Comparison of ENCODE assay signal across 8 cellular contexts in the genomic region with DNA sequence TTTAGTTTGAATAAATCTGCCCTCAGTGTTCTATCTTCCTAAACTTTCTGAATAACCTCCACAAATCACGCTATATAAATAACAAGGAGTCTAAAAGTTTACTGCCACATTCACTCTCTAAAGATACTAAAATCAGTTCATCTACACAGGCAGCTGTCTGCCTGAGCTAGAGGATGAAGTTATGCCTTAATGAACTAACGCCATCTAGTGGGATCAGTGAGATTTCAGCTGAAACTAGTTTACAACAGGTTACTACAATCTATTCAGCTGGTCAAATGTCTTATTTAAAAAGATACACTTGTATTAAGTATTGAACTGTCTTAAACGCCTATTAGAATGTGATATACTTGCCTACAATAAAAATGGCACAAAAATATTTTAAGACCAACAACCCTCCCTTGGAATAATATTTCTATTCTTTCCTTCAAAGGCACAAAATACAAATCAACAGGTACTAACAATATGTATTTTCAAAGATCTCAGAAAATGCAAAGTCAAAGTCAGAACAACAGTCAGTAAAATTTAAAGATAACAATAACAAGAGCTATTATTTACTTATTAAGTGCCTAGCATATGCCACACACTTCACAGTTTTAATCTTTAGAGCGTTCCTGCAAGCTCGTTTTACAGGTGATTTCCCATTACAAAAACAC.
DNase-seq lines count a peak whose midpoint lies in the region; ATAC-seq and TF ChIP-seq lines count a peak whose summit lies in the region.

No MANE protein-coding gene starts in this region.

- no peaks in the 10 kb centered on the region for H3K9me2 ChIP-seq in GM23248 (ENCODE audit: insufficient read depth)

- in situ Hi-C loops in GM23248 (cut with MboI), result no loop called here

- no peaks in the 10 kb centered on the region for H3K36me3 ChIP-seq in GM23248 (ENCODE audit: low read depth)
- no peaks in the 10 kb centered on the region for H3K36me3 ChIP-seq in neural progenitor cell

- no peak for ATAC-seq in HG03095 (IDR thresholded peaks at IDR 0.05; ENCODE audit: unreplicated experiment)
- no peak for ATAC-seq in HG03571 (IDR thresholded peaks at IDR 0.05; ENCODE audit: unreplicated experiment)

- H3K27me3 Mint-ChIP-seq in neural progenitor cell (ENCODE audit: insufficient read depth, low read depth), result no peaks in the 10 kb centered on the region

- H3F3A ChIP-seq in GM23248 (ENCODE audit: insufficient read depth) (peaks cover 37% of the 10 kb centered on the region), neural progenitor cell (ENCODE audit: low read depth) (peaks cover 20% of the 10 kb centered on the region)

- H3K79me2 ChIP-seq in GM23248 (ENCODE audit: insufficient read depth) (peaks cover 55% of the 10 kb centered on the region), neural progenitor cell (ENCODE audit: low read depth) (peaks cover 33% of the 10 kb centered on the region)

- H3K27ac ChIP-seq in GM23248, result no peak overlapping the region
- H3K27ac ChIP-seq in neural progenitor cell, result no peak overlapping the region

- H3K4me3 ChIP-seq in GM23248, result no peak overlapping the region
- H3K4me3 ChIP-seq in fibroblast of the aortic adventitia (ENCODE audit: low read depth, low read length), result no peak overlapping the region
- no peak overlapping the region for H3K4me3 ChIP-seq in neural progenitor cell

- no peaks in the 10 kb centered on the region for H3K36me3 Mint-ChIP-seq in neural progenitor cell

- H3K27me3 ChIP-seq in GM23248 (replicated peaks; ENCODE audit: insufficient read depth) (no peaks in the 10 kb centered on the region), neural progenitor cell (no peaks in the 10 kb centered on the region)

- 34% methylated on average over 5 of the region's 5 CpGs for WGBS in GM23248 (ENCODE audit: low coverage in 1 of 2, low lambda C conversion rate in 2 of 2, missing lambda C conversion rate in 2 of 2), 2 experiments

- peak; percentile 77 for TF ChIP-seq CTCF in fibroblast of the aortic adventitia (IDR thresholded peaks at IDR 0.05; ENCODE audit: insufficient read depth, low read length)
- peak; percentile 93 for TF ChIP-seq CTCF in neural progenitor cell (IDR thresholded peaks at IDR 0.05)

- H3K27ac Mint-ChIP-seq in neural progenitor cell, result no peak overlapping the region

- H3K9me3 ChIP-seq in GM23248 (ENCODE audit: low read depth) (no peaks in the 10 kb centered on the region), neural progenitor cell (ENCODE audit: low read depth) (no peaks in the 10 kb centered on the region)

- H4K20me1 ChIP-seq in GM23248 (ENCODE audit: insufficient read depth) (peaks cover 13% of the 10 kb centered on the region), neural progenitor cell (ENCODE audit: low read depth) (peaks cover 58% of the 10 kb centered on the region)

- peaks cover 42% of the 10 kb centered on the region for H3K4me1 ChIP-seq in GM23248 (ENCODE audit: insufficient read depth)
- peaks cover 10% of the 10 kb centered on the region for H3K4me1 ChIP-seq in neural progenitor cell

- peak; percentile 57 for DNase-seq in D341Med (ENCODE audit: low spot score)
- DNase-seq in GM23248, result peak; percentile 82
- DNase-seq in NCI-H2029 treated with DMSO at 0.1 percent for 48 hours (lab: John Stamatoyannopoulos, UW), result peak; percentile 74
- DNase-seq in T1000 (lab: John Stamatoyannopoulos, UW), result peak; percentile 1
- peak; percentile 85 for DNase-seq in fibroblast of the aortic adventitia (ENCODE audit: low read depth)
- DNase-seq in neural progenitor cell (ENCODE audit: low spot score), result peak; percentile 81

- no peak overlapping the region for H3K9ac ChIP-seq in GM23248
- H3K9ac ChIP-seq in neural progenitor cell, result no peak overlapping the region

- no peak overlapping the region for H2AFZ ChIP-seq in GM23248
- H2AFZ ChIP-seq in neural progenitor cell (replicated peaks), result no peak overlapping the region

- H3K9me3 Mint-ChIP-seq in neural progenitor cell, result no peaks in the 10 kb centered on the region

- H3K4me1 Mint-ChIP-seq in neural progenitor cell, result peaks cover 14% of the 10 kb centered on the region

- no peak overlapping the region for H3K4me3 Mint-ChIP-seq in neural progenitor cell

- H3K4me2 ChIP-seq in GM23248 (ENCODE audit: unreplicated experiment) (no peak overlapping the region), neural progenitor cell (no peak overlapping the region)

Comparison
In these comparisons a context has a peak if more than half of its experiments do, and no peak if none do; other contexts are left out.
1. DNase-seq: peak in every context shown above with its lines; median percentile 85 in fibroblast of the aortic adventitia; 82 in GM23248; 81 in neural progenitor cell; 74 in NCI-H2029 treated with DMSO at 0.1 percent for 48 hours; 57 in D341Med; 1 in T1000.